In genomic region chr3:101963902-101964362, GRCh38 we compare ENCODE assay signal across 9 cellular contexts.
DNase-seq lines count a peak whose midpoint lies in the region; ATAC-seq and TF ChIP-seq lines count a peak whose summit lies in the region.
"Had no signal": no experiment of that assay in that cellular context is flagged by ENCODE, and none has a peak within 500 bp of the region (broad histone marks: within the 10 kb centered on the region; RNA-seq: fewer than 3 reads in every experiment).

No MANE protein-coding gene starts in this region.

- no peaks in the 10 kb centered on the region for H3K36me3 ChIP-seq in mucosa of descending colon (ENCODE audit: low read depth)

- intact Hi-C loops in mucosa of descending colon (cut with DNase I, micrococcal nuclease) = no loop called here

- DNase-seq in GM04503 (ENCODE audit: low read depth) (peak; percentile 39), NOMO-1 (lab: John Stamatoyannopoulos, UW; ENCODE audit: unreplicated experiment in 2 of 2) (peak; percentile 50 to 81), cardiac fibroblast (ENCODE audit: low read depth in 2 of 2) (peak; percentile 60 to 81), skeletal muscle cell (ENCODE audit: low read depth) (peak; percentile 53), NCI-H1694 (lab: John Stamatoyannopoulos, UW) (no peak), NCI-H510A (lab: John Stamatoyannopoulos, UW) (no peak), foreskin melanocyte (no peak), mucosa of descending colon (no peak)
- DNase-seq: central memory CD4-positive, alpha-beta T cell had no signal

- no peaks in the 10 kb centered on the region for H3K9me3 ChIP-seq in mucosa of descending colon

- H3K4me1 ChIP-seq in mucosa of descending colon (ENCODE audit: low read depth) = no peaks in the 10 kb centered on the region

- no peak for ATAC-seq in mucosa of descending colon

- TF ChIP-seq CTCF in cardiac fibroblast (IDR thresholded peaks at IDR 0.05; ENCODE audit: low read depth, low read length) (no peak), mucosa of descending colon (IDR thresholded peaks at IDR 0.05) (no peak)

- H3K4me3 ChIP-seq in cardiac fibroblast (replicated peaks in 1 of 2; ENCODE audit: low read depth in 2 of 2, low read length in 2 of 2) = no peak overlapping the region
- no peak overlapping the region for H3K4me3 ChIP-seq in skeletal muscle cell (ENCODE audit: low read depth, low read length)
- no peak overlapping the region for H3K4me3 ChIP-seq in mucosa of descending colon

Comparison
In these comparisons a context has a peak if more than half of its experiments do, and no peak if none do; other contexts are left out.
1. DNase-seq: peak in GM04503 (single experiment), NOMO-1 (2 of 2), cardiac fibroblast (2 of 2) and skeletal muscle cell (single experiment); none in NCI-H1694 (single experiment), NCI-H510A (single experiment), foreskin melanocyte (single experiment) and mucosa of descending colon (0 of 3).